Comparison of ENCODE assay signal across 21 cellular contexts in genomic region chr6:155066371-155066770, GRCh38.
DNase-seq lines count a peak whose midpoint lies in the region; ATAC-seq and TF ChIP-seq lines count a peak whose summit lies in the region.
"Had no signal": no experiment of that assay in that cellular context is flagged by ENCODE, and none has a peak within 500 bp of the region (broad histone marks: within the 10 kb centered on the region; RNA-seq: fewer than 3 reads in every experiment).

No MANE protein-coding gene starts in this region.

- H3K4me3 ChIP-seq in cardiac fibroblast (replicated peaks in 1 of 2; ENCODE audit: low read depth in 2 of 2, low read length in 2 of 2) (no peak overlapping the region), fibroblast of the aortic adventitia (ENCODE audit: low read depth, low read length) (no peak overlapping the region)
- H3K4me3 ChIP-seq: gastroesophageal sphincter, lower lobe of right lung, smooth muscle cell, thoracic aorta had no signal

- no peak for ATAC-seq in HG03442 (IDR thresholded peaks at IDR 0.05; ENCODE audit: unreplicated experiment)
- ATAC-seq in GM21528 (IDR thresholded peaks at IDR 0.05; ENCODE audit: low FRiP score, unreplicated experiment), result no peak
- ATAC-seq: gastroesophageal sphincter; lower lobe of right lung; stimulated activated naive B cell treated with anti-CD40 and anti-IgM and Interleukin-4, amounts not matched to agents 10 μg/mL and 1 μg/mL and 100 μg/mL, for 72 hours had no signal

- DNase-seq in HCEC 1CT (peak; percentile 10), cardiac fibroblast (ENCODE audit: low read depth in 2 of 2) (peak; percentile 33 to 67), fibroblast of the aortic adventitia (ENCODE audit: low read depth) (peak; percentile 77), DMS114 treated with DMSO at 0.1 percent for 48 hours (lab: John Stamatoyannopoulos, UW; ENCODE audit: unreplicated experiment) (no peak), NOMO-1 treated with dmso at 0.1 percent for 144 hours (lab: John Stamatoyannopoulos, UW; ENCODE audit: unreplicated experiment) (no peak)
- DNase-seq: activated CD4-positive, alpha-beta T cell treated with anti-CD3 and anti-CD28 coated beads, Interleukin-2, amount 50 U/mL, for 4 hours; activated CD8-positive, alpha-beta memory T cell treated with anti-CD3 and anti-CD28 coated beads, Interleukin-2, amount 50 U/mL, for 48 hours; activated naive CD8-positive, alpha-beta T cell treated with anti-CD3 and anti-CD28 coated beads, Interleukin-2, amount 10 ng/mL, durations not matched to agents 7 days and 5 days; brain microvascular endothelial cell; COR-L47; kidney; lower lobe of right lung; NCI-H187; NCI-H748 treated with DMSO at 0.1 percent for 48 hours; stimulated activated CD4-positive, alpha-beta T cell treated with anti-CD3 and anti-CD28 coated beads, Interleukin-2, amount 100 ng/mL, for 48 hours; stimulated activated naive B cell treated with anti-CD40 and anti-IgM and Interleukin-4, amounts not matched to agents 10 μg/mL and 1 μg/mL and 100 μg/mL, for 72 hours had no signal

- TF ChIP-seq CTCF in cardiac fibroblast (IDR thresholded peaks at IDR 0.05; ENCODE audit: low read depth, low read length) (no peak), fibroblast of the aortic adventitia (IDR thresholded peaks at IDR 0.05; ENCODE audit: insufficient read depth, low read length) (no peak)

Comparison
In these comparisons a context has a peak if more than half of its experiments do, and no peak if none do; other contexts are left out.
1. DNase-seq: peak in HCEC 1CT (single experiment), cardiac fibroblast (2 of 2) and fibroblast of the aortic adventitia (single experiment); none in DMS114 treated with DMSO at 0.1 percent for 48 hours (single experiment) and NOMO-1 treated with dmso at 0.1 percent for 144 hours (single experiment).